In genomic region chr5:61162010-61162831, GRCh38 we compare ENCODE assay signal across 8 cellular contexts. TPM values are rescaled to one million over a fixed set of nuclear protein-coding genes. Genes with fewer than 3 reads are reported as not detected.
DNase-seq lines count a peak whose midpoint lies in the region; ATAC-seq and TF ChIP-seq lines count a peak whose summit lies in the region.

SMIM15 (minus strand) TSS chr5:61162468; CDS start chr5:61160171, 2,297 bp downstream.

- no peaks in the 10 kb centered on the region for H3K9me3 Mint-ChIP-seq in type B pancreatic cell

- H3K27me3 ChIP-seq in heart left ventricle, result no peaks in the 10 kb centered on the region

- H3K27ac Mint-ChIP-seq in type B pancreatic cell, result peak within 1 kb of the TSS; percentile 97

- H3K4me1 ChIP-seq in heart left ventricle, result peaks cover 0 to 50% (median 9%) of the 10 kb centered on the region in 12 donors

- no peak for TF ChIP-seq CTCF in GM12864 (IDR thresholded peaks at IDR 0.05; ENCODE audit: low read depth, low read length, missing control alignments)
- no peak for TF ChIP-seq CTCF in heart left ventricle (IDR thresholded peaks at IDR 0.05)
- TF ChIP-seq CTCF in type B pancreatic cell (conservative IDR thresholded peaks at IDR 0.05), result peak; percentile 44

- TF ChIP-seq POLR2A in heart left ventricle (IDR thresholded peaks at IDR 0.05), result peak in 1 of 2 donors; percentile 59

- H3K27ac ChIP-seq in adipose tissue (ENCODE audit: low read depth, low read length) (peak within 1 kb of the TSS; percentile 68), heart left ventricle (peak within 1 kb of the TSS; percentile 89 to 97 (median 94))

- peak within 1 kb of the TSS; percentile 98 for H3K4me3 Mint-ChIP-seq in type B pancreatic cell

- ATAC-seq in HG02642 (IDR thresholded peaks at IDR 0.05; ENCODE audit: poor library complexity, unreplicated experiment) (peak; percentile 99), heart left ventricle (peak; percentile 96 to 99 (median 99))

- H3K9me3 ChIP-seq in heart left ventricle, result no peaks in the 10 kb centered on the region

- intact Hi-C loops in heart left ventricle (cut with DNase I), result loop anchor here in 9 of 10 donors (2.0 to 10.0 kb wide), 9 partner anchors 163 to 497 kb away; partner anchors contain the start of genes ZSWIM6 (in 3 of the 9), ERCC8 (in 1 of the 9) and NDUFAF2 (in 1 of the 9)
- intact Hi-C loops in posterior cingulate gyrus (cut with DNase I), result loop anchor here (5.0 to 10.0 kb wide), 3 partner anchors 170 to 443 kb away; partner anchors contain the start of genes ERCC8, NDUFAF2 and ZSWIM6

- H3K36me3 Mint-ChIP-seq in type B pancreatic cell, result peaks cover 35% of the 10 kb centered on the region

- peaks cover 0 to 34% (median 22%) of the 10 kb centered on the region in 9 donors for H3K36me3 ChIP-seq in heart left ventricle

- H3K4me3 ChIP-seq in GM12864 (ENCODE audit: low read depth, low read length) (peak within 1 kb of the TSS; percentile 89), heart left ventricle (peak within 1 kb of the TSS; percentile 79 to 96 (median 86))

- WGBS in adipose tissue, 3 donors, result 0 to 2% (median 1%) methylated on average over 66 to 73 of the region's 73 CpGs
- WGBS in heart left ventricle, 4 donors, result 0 to 2% (median 1%) methylated on average over 33 to 73 of the region's 73 CpGs

- H3K27me3 Mint-ChIP-seq in type B pancreatic cell, result no peaks in the 10 kb centered on the region

- peak; percentile 81 for DNase-seq in GM12864 (ENCODE audit: low read depth)
- peak; percentile 49 for DNase-seq in NCI-H128 (lab: John Stamatoyannopoulos, UW; ENCODE audit: unreplicated experiment)
- DNase-seq in T follicular helper cell (ENCODE audit: low read depth), result peak; percentile 57
- DNase-seq in heart left ventricle, result peak; percentile 88 to 95 (median 93)
- peak; percentile 75 to 98 (median 84) for DNase-seq in posterior cingulate gyrus
- peak; percentile 90 for DNase-seq in type B pancreatic cell (ENCODE audit: extremely low spot score, unreplicated experiment)

- peaks cover 27% of the 10 kb centered on the region for H3K4me1 Mint-ChIP-seq in type B pancreatic cell (ENCODE audit: unreplicated experiment)

RNA-seq across cellular contexts. Expression of gene SMIM15, which starts in this region (rescaled TPM):
- polyA plus RNA-seq in adipose tissue (10 to 100 TPM; 16.1 to 30.1 (median 19.6) TPM), heart left ventricle (10 to 100 TPM; 11.9 to 22.9 TPM)
- total RNA-seq in heart left ventricle (10 to 100 TPM in 7 of 9 donors, 1 to 10 TPM in 2; 8.0 to 39.3 (median 22.2) TPM), type B pancreatic cell (ENCODE audit: low replicate concordance) (60.4 and 76.6 TPM in 2 replicates)

Comparison
In these comparisons a context has a peak if more than half of its experiments do, and no peak if none do; other contexts are left out.
1. Peak in every context shown above with its lines: DNase-seq, ATAC-seq, H3K4me3 ChIP-seq and H3K27ac ChIP-seq.